Comparison of ENCODE assay signal across 9 cellular contexts in genomic region chr20:58650776-58651547, GRCh38. TPM values are rescaled to one million over a fixed set of nuclear protein-coding genes. Genes with fewer than 3 reads are reported as not detected.
DNase-seq lines count a peak whose midpoint lies in the region; ATAC-seq, FAIRE-seq and TF ChIP-seq lines count a peak whose summit lies in the region.
"Had no signal": no experiment of that assay in that cellular context is flagged by ENCODE, and none has a peak within 500 bp of the region (broad histone marks: within the 10 kb centered on the region; RNA-seq: fewer than 3 reads in every experiment).

STX16 (plus strand) TSS chr20:58651283; CDS start chr20:58652007, 724 bp downstream.

- peaks cover 0 to 6% of the 10 kb centered on the region in 2 experiments; a peak in 2 of 5 replicates for H3K27me3 ChIP-seq in HepG2 (ENCODE audit: control insufficient read depth in 1 of 2, insufficient read depth in 2 of 2, low read length in 2 of 2)

- H3K9ac ChIP-seq in HepG2 (ENCODE audit: insufficient read depth, low read depth, low read length) = peak within 1 kb of the TSS; percentile 96

- peaks cover 16% of the 10 kb centered on the region for H4K20me1 ChIP-seq in HepG2 (ENCODE audit: insufficient read depth, low read length)

- WGBS in HepG2 (ENCODE audit: low lambda C conversion rate) = under 1% methylated on average over 48 of the region's 49 CpGs

- H3K79me2 ChIP-seq in HepG2 (ENCODE audit: insufficient read depth, low read length) = peaks cover 49% of the 10 kb centered on the region

- peak within 1 kb of the TSS; percentile 91 for H3K4me2 ChIP-seq in HepG2 (ENCODE audit: low read depth, low read length)

- H3K9me3 ChIP-seq in HepG2 (ENCODE audit: low read length) = no peaks in the 10 kb centered on the region

- peaks cover 48% of the 10 kb centered on the region for H3K4me1 ChIP-seq in HepG2 (ENCODE audit: insufficient read depth, low read length)

- peak within 1 kb of the TSS; percentile 87 to 98 (median 95) for H3K4me3 ChIP-seq in HepG2 (replicated peaks in 1 of 3; ENCODE audit: insufficient read depth in 1 of 3, low read depth in 2 of 3, low read length in 3 of 3)

- peak; percentile 92 for DNase-seq in Ammon's horn (ENCODE audit: low spot score)
- DNase-seq in GM19239 (ENCODE audit: insufficient read length, low spot score) = peak; percentile 93
- DNase-seq in NCI-H69 (lab: John Stamatoyannopoulos, UW) = peak; percentile 90
- DNase-seq in activated CD4-positive, alpha-beta T cell treated with anti-CD3 and anti-CD28 coated beads, Interleukin-2, amount 50 U/mL, for 24 hours (ENCODE audit: low read depth in 1 of 2, low spot score in 1 of 2) = peak; percentile 83 to 85
- DNase-seq in dermis blood vessel endothelial cell = peak; percentile 94
- peak; percentile 91 for DNase-seq in HepG2 (ENCODE audit: low spot score)
- DNase-seq in stimulated activated CD4-positive, alpha-beta T cell treated with anti-CD3 and anti-CD28 coated beads, Interleukin-2, amount 100 ng/mL, for 48 hours = peak; percentile 86

- no peak; the same call in none of the 2 replicates for TF ChIP-seq RAD21 in HepG2 (CRISPR knock-in tag; IDR thresholded peaks at IDR 0.05)

- BruUV-seq in HepG2 (replicated peaks; lab: Mats Ljungman, UMichigan) = TSS peak; percentile 56

- peak; percentile 94 to 95 for TF ChIP-seq POLR2A in HepG2 (IDR thresholded peaks at IDR 0.05; ENCODE audit: insufficient read depth in 1 of 2, low read depth in 2 of 2, low read length in 2 of 2)

- in situ Hi-C loops in HepG2 (cut with HindIII; ENCODE audit: extremely low pct_ligation_motif_present, low pct_unique_long_range_greater_than_20kb) = loop anchor here (10.0 kb wide), 1 partner anchor 406 kb away; no protein-coding TSS in a partner anchor

- peaks cover 1 to 5% of the 10 kb centered on the region in 2 experiments; a peak in 3 of 5 replicates for H3K36me3 ChIP-seq in HepG2 (replicated peaks in 1 of 2; ENCODE audit: control insufficient read depth in 1 of 2, insufficient read depth in 2 of 2, low read length in 2 of 2)

- peak; percentile 48 for ATAC-seq in HG03469 (IDR thresholded peaks at IDR 0.05; ENCODE audit: unreplicated experiment)
- peak; percentile 92 for ATAC-seq in HepG2

- H2AFZ ChIP-seq in HepG2 (ENCODE audit: low read length) = peak within 1 kb of the TSS; percentile 48

- POLR2A ChIA-PET in HepG2 (lab: Yijun Ruan, JAX) = interaction anchor here (1.0 to 1.9 kb wide), 16 partner anchors 8 to 399 kb away, joined by 3 to 15 read pairs (median 4); partner anchors contain the start of genes ATP5F1E, RAB22A and VAPB

- intact Hi-C loops in HepG2 (cut with micrococcal nuclease; ENCODE audit: unreplicated experiment) = loop anchor here (1.0 to 10.0 kb wide), 3 partner anchors 30 to 414 kb away; no protein-coding TSS in a partner anchor

- peak; percentile 60 for FAIRE-seq in GM19239 (lab: Jason Lieb, UNC)
- FAIRE-seq in HepG2 (lab: Jason Lieb, UNC) = no peak
- FAIRE-seq: TTC549 had no signal

- TF ChIP-seq EP300 in HepG2 (IDR thresholded peaks at IDR 0.05; ENCODE audit: low read depth in 2 of 2, low read length in 2 of 2) = peak; percentile 78 to 94
- peak; percentile 83 for TF ChIP-seq EP300 in HepG2 (CRISPR knock-in tag; IDR thresholded peaks at IDR 0.05; ENCODE audit: borderline replicate concordance)

- H3K27ac ChIP-seq in HepG2 (ENCODE audit: extremely low read length, insufficient read depth, low read length) = peak within 1 kb of the TSS; percentile 79

- peak; percentile 70 for TF ChIP-seq CTCF in HepG2 (CRISPR knock-in tag; IDR thresholded peaks at IDR 0.05)

- CTCF ChIA-PET in HepG2 (lab: Yijun Ruan, JAX; ENCODE audit: low intra/inter-chr PET ratio, low total read pairs) = interaction anchor here (1.0 kb wide), 1 partner anchor 15 kb away, joined by 3 read pairs; no protein-coding TSS in a partner anchor

TF ChIP-seq in HepG2, 621 proteins besides CTCF, POLR2A, EP300 and RAD21 (continues in another document):
- TF ChIP-seq DBP (CRISPR knock-in tag; IDR thresholded peaks at IDR 0.05; ENCODE audit: not compliant biosample characterization) = peak; percentile 94
- TF ChIP-seq MXD1 (CRISPR knock-in tag; IDR thresholded peaks at IDR 0.05) = peak; percentile 98
- no peak for TF ChIP-seq CEBPZ (IDR thresholded peaks at IDR 0.05; ENCODE audit: low read length)
- TF ChIP-seq ZNF720 (CRISPR knock-in tag; IDR thresholded peaks at IDR 0.05) = peak; percentile 84; the same call in 1 of the 2 replicates
- TF ChIP-seq ATRX (CRISPR knock-in tag; IDR thresholded peaks at IDR 0.05; ENCODE audit: borderline replicate concordance) = no peak
- TF ChIP-seq ZSCAN12 (CRISPR knock-in tag; IDR thresholded peaks at IDR 0.05) = peak; percentile 80; the same call in 1 of the 2 replicates
- TF ChIP-seq THAP7 (CRISPR knock-in tag; IDR thresholded peaks at IDR 0.05) = peak; percentile 98
- TF ChIP-seq PAX8 (CRISPR knock-in tag; IDR thresholded peaks at IDR 0.05; ENCODE audit: borderline replicate concordance) = peak; percentile 100
- peak; percentile 100 for TF ChIP-seq ZNF282 (IDR thresholded peaks at IDR 0.05; ENCODE audit: partially characterized antibody)

RNA-seq across cellular contexts. Expression of gene STX16, which starts in this region (rescaled TPM):
- total RNA-seq in dermis blood vessel endothelial cell (36.4 and 53.5 TPM in 2 replicates), HepG2 (2016; rRNA removed; fragmentation: Illumina TruSeq; extraction: Trizol) (28.0 and 40.5 TPM in 2 replicates)
- 42.2 and 47.4 TPM in 2 replicates for total RNA-seq in HepG2 (2016; cell fraction: cytosol; rRNA removed; fragmentation: Illumina TruSeq; extraction: Trizol; ENCODE audit: low read depth)
- total RNA-seq in HepG2 (2016; cell fraction: insoluble cytoplasmic fraction; rRNA removed; fragmentation: Illumina TruSeq; extraction: Trizol) = 26.0 and 32.7 TPM in 2 replicates
- total RNA-seq in HepG2 (2016; cell fraction: membrane; rRNA removed; fragmentation: Illumina TruSeq; extraction: Trizol) = 41.8 and 44.6 TPM in 2 replicates
- total RNA-seq in HepG2 (2016; cell fraction: nucleus; rRNA removed; fragmentation: Illumina TruSeq; extraction: Trizol) = 52.2 and 59.0 TPM in 2 replicates
- 72.7 and 79.2 TPM in 2 replicates for polyA plus RNA-seq in HepG2 (2011; rRNA removed)
- polyA plus RNA-seq in HepG2 (2011; cell fraction: cytosol; rRNA removed) = 37.3 and 55.0 TPM in 2 replicates
- polyA plus RNA-seq in HepG2 (2011; cell fraction: nucleus; rRNA removed) = 168 and 204 TPM in 2 replicates
- 88.7 and 102 TPM in 2 replicates for polyA plus RNA-seq in HepG2 (2012)
- polyA plus RNA-seq in HepG2 (2016; cell fraction: cytosol; fragmentation: Illumina TruSeq; extraction: Trizol; ENCODE audit: low read depth) = 6.6 and 6.7 TPM in 2 replicates
- polyA plus RNA-seq in HepG2 (2016; cell fraction: insoluble cytoplasmic fraction; fragmentation: Illumina TruSeq; extraction: Trizol; ENCODE audit: low read depth) = 48.8 and 56.0 TPM in 2 replicates
- polyA plus RNA-seq in HepG2 (2016; cell fraction: membrane; fragmentation: Illumina TruSeq; extraction: Trizol; ENCODE audit: low read depth) = 27.8 and 29.3 TPM in 2 replicates
- 245 and 266 TPM in 2 replicates for polyA plus RNA-seq in HepG2 (2016; cell fraction: nucleus; fragmentation: Illumina TruSeq; extraction: Trizol; ENCODE audit: insufficient read depth, low read depth)
- 15.4 and 22.9 TPM in 2 replicates for polyA minus RNA-seq in HepG2 (2011; rRNA and poly(A)+ RNA removed; ENCODE audit: low replicate concordance)
- polyA minus RNA-seq in HepG2 (2011; cell fraction: cytosol; rRNA and poly(A)+ RNA removed) = 18.4 and 26.0 TPM in 2 replicates
- 99.9 and 121 TPM in 2 replicates for polyA minus RNA-seq in HepG2 (2011; cell fraction: nucleus; rRNA and poly(A)+ RNA removed)

Comparison
In these comparisons a context has a peak if more than half of its experiments do, and no peak if none do; other contexts are left out.
1. Peak in every context shown above with its lines: DNase-seq, ATAC-seq, H3K4me3 ChIP-seq and H3K27ac ChIP-seq.